ENCODE assay signal across 8 cellular contexts in the genomic region with DNA sequence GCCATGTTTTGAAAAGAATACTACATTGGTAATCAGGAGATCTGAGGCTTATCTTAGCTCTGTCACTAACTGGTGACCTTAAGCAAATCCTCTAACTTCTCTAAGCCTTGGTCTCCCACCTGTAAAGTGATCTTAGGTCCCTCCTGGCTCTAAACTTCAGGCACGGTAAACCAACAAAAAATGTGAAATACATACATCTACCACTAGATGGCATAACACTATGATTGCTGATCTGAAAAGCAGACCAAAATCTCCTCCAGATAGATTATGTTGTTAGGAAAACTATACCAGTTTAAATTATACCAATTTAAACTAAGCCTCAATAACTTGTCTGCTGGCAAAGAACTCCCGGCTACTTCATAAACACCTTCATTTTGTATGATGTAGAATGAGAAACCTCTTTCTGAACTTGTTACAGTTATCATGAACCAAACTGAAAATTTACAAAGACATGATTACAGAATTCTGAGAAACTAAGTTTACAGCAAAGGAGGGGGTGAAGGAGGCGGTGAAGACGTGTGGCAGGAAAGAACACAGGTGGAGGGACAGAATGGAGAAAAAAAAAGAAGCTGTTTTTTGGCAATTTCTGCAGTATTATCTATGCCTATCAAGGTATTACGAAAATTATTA.
A peak's percentile ranks its signal among the peaks of the same experiment; 100 is the strongest.
DNase-seq lines count a peak whose midpoint lies in the region; ATAC-seq and TF ChIP-seq lines count a peak whose summit lies in the region.

No MANE protein-coding gene starts in this region.

- H3K9me3 Mint-ChIP-seq in activated CD8-positive, alpha-beta T cell treated with anti-CD3 and anti-CD28 coated beads, Interleukin-2, amount 10 ng/mL, durations not matched to agents 7 days and 5 days (ENCODE audit: insufficient read depth) = peaks cover 7% of the 10 kb centered on the region

- ATAC-seq in GM19351 (IDR thresholded peaks at IDR 0.05; ENCODE audit: unreplicated experiment) (peak; percentile 50), left cardiac atrium (peak; percentile 41), sciatic nerve (peak; percentile 55), HG02852 (IDR thresholded peaks at IDR 0.05; ENCODE audit: unreplicated experiment) (no peak)
- ATAC-seq in activated CD8-positive, alpha-beta T cell treated with anti-CD3 and anti-CD28 coated beads, Interleukin-2, amount 10 ng/mL, durations not matched to agents 7 days and 5 days = peak; percentile 70

- no peak overlapping the region for H3K4me3 ChIP-seq in BE2C (ENCODE audit: low read depth, low read length)

- no peak overlapping the region for H3K4me3 Mint-ChIP-seq in activated CD8-positive, alpha-beta T cell treated with anti-CD3 and anti-CD28 coated beads, Interleukin-2, amount 10 ng/mL, durations not matched to agents 7 days and 5 days

- peak; percentile 55 for TF ChIP-seq CTCF in BE2C (IDR thresholded peaks at IDR 0.05; ENCODE audit: low read depth, low read length)

- POLR2A ChIA-PET in activated CD8-positive, alpha-beta T cell treated with anti-CD3 and anti-CD28 coated beads, Interleukin-2, amount 10 ng/mL, durations not matched to agents 7 days and 5 days (lab: Charles Lee) = no interaction called here

- no peak for DNase-seq in BE2C
- peak; percentile 6 to 42 for DNase-seq in NCI-H2081 (lab: John Stamatoyannopoulos, UW)
- DNase-seq in activated CD8-positive, alpha-beta T cell treated with anti-CD3 and anti-CD28 coated beads, Interleukin-2, amount 10 ng/mL, durations not matched to agents 7 days and 5 days = no peak
- no peak for DNase-seq in left cardiac atrium
- no peak for DNase-seq in sciatic nerve (ENCODE audit: low spot score)
- DNase-seq in middle frontal gyrus (ENCODE audit: extremely low spot score, low spot score) = no peak

- H3K27me3 Mint-ChIP-seq in activated CD8-positive, alpha-beta T cell treated with anti-CD3 and anti-CD28 coated beads, Interleukin-2, amount 10 ng/mL, durations not matched to agents 7 days and 5 days (ENCODE audit: low read depth) = peaks cover 17% of the 10 kb centered on the region

- H3K27me3 ChIP-seq in BE2C = no peaks in the 10 kb centered on the region

- H3K27ac Mint-ChIP-seq in activated CD8-positive, alpha-beta T cell treated with anti-CD3 and anti-CD28 coated beads, Interleukin-2, amount 10 ng/mL, durations not matched to agents 7 days and 5 days = no peak overlapping the region

- no peaks in the 10 kb centered on the region for H3K36me3 Mint-ChIP-seq in activated CD8-positive, alpha-beta T cell treated with anti-CD3 and anti-CD28 coated beads, Interleukin-2, amount 10 ng/mL, durations not matched to agents 7 days and 5 days (ENCODE audit: low read depth)

- intact Hi-C loops in left cardiac atrium (cut with DNase I) = loop anchor here (5.0 to 10.0 kb wide), 2 partner anchors 97 to 99 kb away; a partner anchor contains a TSS
- intact Hi-C loops in sciatic nerve (cut with DNase I) = no loop called here

- CTCF ChIA-PET in activated CD8-positive, alpha-beta T cell treated with anti-CD3 and anti-CD28 coated beads, Interleukin-2, amount 10 ng/mL, durations not matched to agents 7 days and 5 days (lab: Charles Lee) = interaction anchor here (0.7 to 3.7 kb wide), 33 partner anchors 9 to 240 kb away, joined by 3 to 85 read pairs (median 4); a partner anchor contains a TSS

- no peaks in the 10 kb centered on the region for H3K4me1 Mint-ChIP-seq in activated CD8-positive, alpha-beta T cell treated with anti-CD3 and anti-CD28 coated beads, Interleukin-2, amount 10 ng/mL, durations not matched to agents 7 days and 5 days (ENCODE audit: low read depth)

- no peaks in the 10 kb centered on the region for H3K36me3 ChIP-seq in BE2C

- no peaks in the 10 kb centered on the region for H3K4me1 ChIP-seq in BE2C

- no peaks in the 10 kb centered on the region for H3K9me3 ChIP-seq in BE2C

Comparison
In these comparisons a context has a peak if more than half of its experiments do, and no peak if none do; other contexts are left out.
1. DNase-seq: peak in NCI-H2081 (2 of 2); none in BE2C (single experiment), activated CD8-positive, alpha-beta T cell treated with anti-CD3 and anti-CD28 coated beads, Interleukin-2, amount 10 ng/mL, durations not matched to agents 7 days and 5 days (single experiment), left cardiac atrium (single experiment), sciatic nerve (single experiment) and middle frontal gyrus (single experiment).